Comparison of ENCODE assay signal across 16 cellular contexts in the genomic region with DNA sequence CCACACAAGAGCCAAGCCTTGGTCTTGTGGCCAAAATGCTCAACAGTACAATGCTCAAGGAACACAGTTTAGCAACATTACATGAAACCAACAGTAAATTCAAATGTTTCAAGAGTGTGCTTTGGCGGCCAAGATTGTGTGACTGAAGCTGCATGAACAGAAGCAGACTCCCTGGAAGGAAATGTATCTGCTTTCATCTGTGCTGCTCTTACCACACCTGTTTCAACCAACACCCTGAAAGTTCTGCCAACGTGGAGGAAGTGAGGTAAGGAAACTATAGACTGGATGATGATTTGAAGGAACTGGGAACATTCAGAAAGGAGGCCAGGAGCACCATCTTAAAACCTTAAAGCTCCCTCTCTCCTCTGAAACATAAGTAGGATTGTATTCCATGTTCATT. TPM values are rescaled to one million over a fixed set of nuclear protein-coding genes. Genes with fewer than 3 reads are reported as not detected.
DNase-seq lines count a peak whose midpoint lies in the region; ATAC-seq and TF ChIP-seq lines count a peak whose summit lies in the region.
"Had no signal": no experiment of that assay in that cellular context is flagged by ENCODE, and none has a peak within 500 bp of the region (broad histone marks: within the 10 kb centered on the region; RNA-seq: fewer than 3 reads in every experiment).

No MANE protein-coding gene starts in this region.

- H3K36me3 Mint-ChIP-seq in T-helper 2 cell treated with Interferon-gamma antibody and Interleukin-4, amounts not matched to agents 5 μg/mL and 100 μg/mL, for 36 hours (ENCODE audit: low read depth) = no peaks in the 10 kb centered on the region

- H3K4me3 ChIP-seq in GM12864 (ENCODE audit: low read depth, low read length) (no peak overlapping the region), colonic mucosa (no peak overlapping the region)
- H3K4me3 ChIP-seq: left lung, pancreas, skin epidermis had no signal

- TF ChIP-seq CTCF in GM12864 (IDR thresholded peaks at IDR 0.05; ENCODE audit: low read depth, low read length, missing control alignments) (no peak), colonic mucosa (IDR thresholded peaks at IDR 0.05) (no peak)

- H3K9me3 Mint-ChIP-seq in T-helper 2 cell treated with Interferon-gamma antibody and Interleukin-4, amounts not matched to agents 5 μg/mL and 100 μg/mL, for 36 hours = no peaks in the 10 kb centered on the region

- H3K27me3 Mint-ChIP-seq in T-helper 2 cell treated with Interferon-gamma antibody and Interleukin-4, amounts not matched to agents 5 μg/mL and 100 μg/mL, for 36 hours (ENCODE audit: low read depth) = peaks cover 4% of the 10 kb centered on the region

- H3K4me1 Mint-ChIP-seq in T-helper 2 cell treated with Interferon-gamma antibody and Interleukin-4, amounts not matched to agents 5 μg/mL and 100 μg/mL, for 36 hours (ENCODE audit: low read depth) = peaks cover 17% of the 10 kb centered on the region

- DNase-seq in GM12864 (ENCODE audit: low read depth) (peak; percentile 65), anterior cingulate cortex (lab: John Stamatoyannopoulos, UW) (no peak), colonic mucosa (no peak), left ventricle myocardium superior (no peak)
- DNase-seq in T-helper 2 cell treated with Interferon-gamma antibody and Interleukin-4, amounts not matched to agents 5 μg/mL and 100 μg/mL, for 36 hours (ENCODE audit: low spot score) = no peak
- no peak for DNase-seq in stimulated activated CD8-positive, alpha-beta memory T cell treated with anti-CD3 and anti-CD28 coated beads, Interleukin-4, amount 100 ng/mL, for 48 hours
- DNase-seq: activated CD4-positive, CD25-positive, alpha-beta regulatory T cell; activated T-cell treated with anti-CD3 and anti-CD28 coated beads for 4 hours; left lung; NCI-H2029 treated with DMSO at 0.1 percent for 48 hours; NCI-H69; pancreas; SW 1271 had no signal

- no peak overlapping the region for H3K9ac ChIP-seq in colonic mucosa (ENCODE audit: low read depth in 2 of 2, low read length in 2 of 2)

- no peak overlapping the region for H3K27ac ChIP-seq in colonic mucosa
- H3K27ac ChIP-seq: left lung, pancreas, skin epidermis had no signal

- no peaks in the 10 kb centered on the region for H3K9me3 ChIP-seq in colonic mucosa
- H3K9me3 ChIP-seq: left lung, pancreas had no signal

- no peak overlapping the region for H3K4me3 Mint-ChIP-seq in T-helper 2 cell treated with Interferon-gamma antibody and Interleukin-4, amounts not matched to agents 5 μg/mL and 100 μg/mL, for 36 hours

- H3K27ac Mint-ChIP-seq in T-helper 2 cell treated with Interferon-gamma antibody and Interleukin-4, amounts not matched to agents 5 μg/mL and 100 μg/mL, for 36 hours = peak overlapping the region; percentile 69

- no peaks in the 10 kb centered on the region for H3K36me3 ChIP-seq in colonic mucosa
- H3K36me3 ChIP-seq: left lung, pancreas had no signal

- no peaks in the 10 kb centered on the region for H3K4me1 ChIP-seq in colonic mucosa
- H3K4me1 ChIP-seq: left lung, pancreas had no signal

- intact Hi-C loops in colonic mucosa (cut with DNase I) = no loop called here
- intact Hi-C loops in left ventricle myocardium superior (cut with micrococcal nuclease) = no loop called here

- ATAC-seq in GM18909 (IDR thresholded peaks at IDR 0.05; ENCODE audit: poor library complexity, unreplicated experiment) (peak; percentile 38), HG02852 (IDR thresholded peaks at IDR 0.05; ENCODE audit: unreplicated experiment) (peak; percentile 79), left ventricle myocardium superior (no peak)
- ATAC-seq: left lung, pancreas had no signal

- H3K27me3 ChIP-seq in colonic mucosa = no peaks in the 10 kb centered on the region
- H3K27me3 ChIP-seq: left lung, pancreas had no signal

RNA-seq across cellular contexts. Expression of a gene that starts 55.7 kb away (rescaled TPM):
- total RNA-seq in colonic mucosa (1 to 10 TPM; 2.8 to 4.4 TPM), left ventricle myocardium superior (1.8 TPM)
